ENCODE assay signal across 8 cellular contexts in the genomic region with DNA sequence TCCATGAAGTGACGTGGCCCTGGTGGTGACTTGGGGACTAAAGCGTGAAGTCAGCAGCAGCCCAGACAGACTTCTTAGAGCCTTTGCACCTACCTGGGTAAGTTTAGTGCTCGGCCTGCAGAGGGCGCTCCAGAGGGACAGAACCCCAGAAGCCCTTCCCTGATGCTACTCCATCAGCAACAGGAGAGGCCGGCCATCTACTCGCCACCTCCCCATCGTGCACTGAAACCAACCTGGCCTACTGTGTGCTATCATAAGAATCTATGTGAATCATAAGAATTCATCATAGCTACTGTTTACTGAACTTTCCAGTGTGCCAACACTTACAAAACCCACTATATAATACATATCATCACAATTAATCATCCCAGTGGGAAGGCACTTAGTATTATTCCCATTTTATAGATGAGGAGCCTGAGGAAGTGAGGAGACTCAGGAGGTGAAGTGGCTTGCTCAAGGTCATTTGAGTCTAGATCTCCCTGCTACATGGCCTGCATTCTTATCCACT. TPM values are rescaled to one million over a fixed set of nuclear protein-coding genes. Genes with fewer than 3 reads are reported as not detected.
DNase-seq lines count a peak whose midpoint lies in the region; ATAC-seq and TF ChIP-seq lines count a peak whose summit lies in the region.

No MANE protein-coding gene starts in this region.

- no peaks in the 10 kb centered on the region for H3K9me3 ChIP-seq in gastroesophageal sphincter

- WGBS in gastroesophageal sphincter (ENCODE audit: low coverage in 1 of 2), 2 donors = 76 to 80% methylated on average over 1 to 2 of the region's 7 CpGs

- H3K27me3 ChIP-seq in gastroesophageal sphincter = no peaks in the 10 kb centered on the region

- no peaks in the 10 kb centered on the region for H3K36me3 ChIP-seq in gastroesophageal sphincter

- TF ChIP-seq EP300 in gastroesophageal sphincter (IDR thresholded peaks at IDR 0.05) = no peak

- no peak for TF ChIP-seq POLR2A in gastroesophageal sphincter (IDR thresholded peaks at IDR 0.05)

- H3K4me1 ChIP-seq in gastroesophageal sphincter = peaks cover 0 to 46% (median 19%) of the 10 kb centered on the region in 3 donors

- no peak overlapping the region for H3K4me3 ChIP-seq in HFF-Myc (replicated peaks; ENCODE audit: low read depth, low read length)
- no peak overlapping the region for H3K4me3 ChIP-seq in gastroesophageal sphincter

- TF ChIP-seq CTCF in HFF-Myc (IDR thresholded peaks at IDR 0.05; ENCODE audit: low read depth, low read length, missing control alignments) = peak; percentile 75
- peak in 1 of 4 experiments; percentile 32 for TF ChIP-seq CTCF in gastroesophageal sphincter (IDR thresholded peaks at IDR 0.05)

- ATAC-seq in GM19351 (IDR thresholded peaks at IDR 0.05; ENCODE audit: unreplicated experiment) (no peak), GM21390 (IDR thresholded peaks at IDR 0.05; ENCODE audit: unreplicated experiment) (no peak), GM18867 (IDR thresholded peaks at IDR 0.05; ENCODE audit: unreplicated experiment) (no peak), gastroesophageal sphincter (no peak)

- no peak overlapping the region for H3K27ac ChIP-seq in gastroesophageal sphincter

- DNase-seq in CMK (ENCODE audit: low read depth) = peak; percentile 36
- no peak for DNase-seq in HFF-Myc (ENCODE audit: extremely low read depth, low read depth)
- DNase-seq in activated CD4-positive, alpha-beta T cell treated with anti-CD3 and anti-CD28 coated beads, Interleukin-2, amount 50 U/mL, for 48 hours = peak; percentile 64 to 67
- DNase-seq in iPS-NIHi11 (ENCODE audit: low spot score) = peak; percentile 64

RNA-seq across cellular contexts. Expression of gene EDN2, which starts 7.9 kb away (rescaled TPM):
- total RNA-seq in gastroesophageal sphincter = 1 to 10 TPM in 1 of 4 donors, under 1 TPM in 1, not detected in 2; 0.50 to 1.1 TPM
